ENCODE assay signal across 1 cellular context in the genomic region with DNA sequence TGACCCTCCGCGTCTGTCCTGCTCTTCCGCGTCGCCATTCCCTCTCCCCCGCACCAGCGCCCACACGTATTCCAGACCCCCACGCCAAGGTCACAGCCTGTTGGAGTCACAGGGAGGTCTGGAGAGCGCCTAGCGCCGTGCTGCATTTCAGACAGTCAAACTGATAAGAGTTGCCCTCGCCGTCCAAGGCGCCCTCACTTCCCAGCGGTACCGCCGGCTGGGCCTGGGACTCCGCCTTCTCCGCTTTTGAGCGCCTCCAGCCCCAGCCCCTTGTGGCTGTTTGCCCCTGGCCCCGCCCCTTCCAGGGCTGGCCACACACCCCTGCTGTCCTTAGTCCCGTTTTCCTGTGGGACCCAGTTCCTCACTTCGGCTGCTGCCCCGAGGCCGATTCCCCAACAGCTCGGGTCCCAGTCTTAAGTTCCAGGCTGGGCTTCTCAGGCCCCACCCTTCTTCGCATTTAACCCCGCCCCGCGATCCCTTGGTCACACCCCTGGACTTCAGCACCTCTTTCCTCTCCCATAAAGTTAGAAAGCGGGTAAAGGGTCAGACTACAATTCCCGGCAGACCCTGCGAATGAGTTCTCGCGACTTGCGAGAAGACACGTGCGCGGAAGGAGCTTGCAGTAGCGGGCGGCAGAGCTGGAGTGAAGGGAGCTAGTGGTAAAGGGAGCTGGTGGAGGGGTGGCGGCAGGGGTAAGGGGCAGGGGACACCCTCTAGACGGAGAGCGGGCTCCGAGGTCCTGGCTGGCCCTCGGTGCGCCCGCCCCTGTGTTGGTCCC.
TF ChIP-seq lines count a peak whose summit lies in the region.

GMPPA (plus strand) TSS at position 612 of the 778 bp plus-strand sequence. CDS start 1,085 bp downstream, outside the sequence.

TF ChIP-seq in GM12878, 131 proteins besides CTCF, POLR2A, EP300 and RAD21 (continued from another document):
- TF ChIP-seq, protein P1, sequence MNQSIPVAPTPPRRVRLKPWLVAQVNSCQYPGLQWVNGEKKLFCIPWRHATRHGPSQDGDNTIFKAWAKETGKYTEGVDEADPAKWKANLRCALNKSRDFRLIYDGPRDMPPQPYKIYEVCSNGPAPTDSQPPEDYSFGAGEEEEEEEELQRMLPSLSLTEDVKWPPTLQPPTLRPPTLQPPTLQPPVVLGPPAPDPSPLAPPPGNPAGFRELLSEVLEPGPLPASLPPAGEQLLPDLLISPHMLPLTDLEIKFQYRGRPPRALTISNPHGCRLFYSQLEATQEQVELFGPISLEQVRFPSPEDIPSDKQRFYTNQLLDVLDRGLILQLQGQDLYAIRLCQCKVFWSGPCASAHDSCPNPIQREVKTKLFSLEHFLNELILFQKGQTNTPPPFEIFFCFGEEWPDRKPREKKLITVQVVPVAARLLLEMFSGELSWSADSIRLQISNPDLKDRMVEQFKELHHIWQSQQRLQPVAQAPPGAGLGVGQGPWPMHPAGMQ (IDR thresholded peaks at IDR 0.05; ENCODE audit: borderline replicate concordance) = peak; percentile 83
- peak; percentile 14 for TF ChIP-seq E4F1 (IDR thresholded peaks at IDR 0.05; ENCODE audit: borderline replicate concordance, partially characterized antibody)
- TF ChIP-seq, protein P2, sequence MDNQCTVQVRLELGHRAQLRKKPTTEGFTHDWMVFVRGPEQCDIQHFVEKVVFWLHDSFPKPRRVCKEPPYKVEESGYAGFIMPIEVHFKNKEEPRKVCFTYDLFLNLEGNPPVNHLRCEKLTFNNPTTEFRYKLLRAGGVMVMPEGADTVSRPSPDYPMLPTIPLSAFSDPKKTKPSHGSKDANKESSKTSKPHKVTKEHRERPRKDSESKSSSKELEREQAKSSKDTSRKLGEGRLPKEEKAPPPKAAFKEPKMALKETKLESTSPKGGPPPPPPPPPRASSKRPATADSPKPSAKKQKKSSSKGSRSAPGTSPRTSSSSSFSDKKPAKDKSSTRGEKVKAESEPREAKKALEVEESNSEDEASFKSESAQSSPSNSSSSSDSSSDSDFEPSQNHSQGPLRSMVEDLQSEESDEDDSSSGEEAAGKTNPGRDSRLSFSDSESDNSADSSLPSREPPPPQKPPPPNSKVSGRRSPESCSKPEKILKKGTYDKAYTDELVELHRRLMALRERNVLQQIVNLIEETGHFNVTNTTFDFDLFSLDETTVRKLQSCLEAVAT (IDR thresholded peaks at IDR 0.05) = no peak
- TF ChIP-seq, protein P3, sequence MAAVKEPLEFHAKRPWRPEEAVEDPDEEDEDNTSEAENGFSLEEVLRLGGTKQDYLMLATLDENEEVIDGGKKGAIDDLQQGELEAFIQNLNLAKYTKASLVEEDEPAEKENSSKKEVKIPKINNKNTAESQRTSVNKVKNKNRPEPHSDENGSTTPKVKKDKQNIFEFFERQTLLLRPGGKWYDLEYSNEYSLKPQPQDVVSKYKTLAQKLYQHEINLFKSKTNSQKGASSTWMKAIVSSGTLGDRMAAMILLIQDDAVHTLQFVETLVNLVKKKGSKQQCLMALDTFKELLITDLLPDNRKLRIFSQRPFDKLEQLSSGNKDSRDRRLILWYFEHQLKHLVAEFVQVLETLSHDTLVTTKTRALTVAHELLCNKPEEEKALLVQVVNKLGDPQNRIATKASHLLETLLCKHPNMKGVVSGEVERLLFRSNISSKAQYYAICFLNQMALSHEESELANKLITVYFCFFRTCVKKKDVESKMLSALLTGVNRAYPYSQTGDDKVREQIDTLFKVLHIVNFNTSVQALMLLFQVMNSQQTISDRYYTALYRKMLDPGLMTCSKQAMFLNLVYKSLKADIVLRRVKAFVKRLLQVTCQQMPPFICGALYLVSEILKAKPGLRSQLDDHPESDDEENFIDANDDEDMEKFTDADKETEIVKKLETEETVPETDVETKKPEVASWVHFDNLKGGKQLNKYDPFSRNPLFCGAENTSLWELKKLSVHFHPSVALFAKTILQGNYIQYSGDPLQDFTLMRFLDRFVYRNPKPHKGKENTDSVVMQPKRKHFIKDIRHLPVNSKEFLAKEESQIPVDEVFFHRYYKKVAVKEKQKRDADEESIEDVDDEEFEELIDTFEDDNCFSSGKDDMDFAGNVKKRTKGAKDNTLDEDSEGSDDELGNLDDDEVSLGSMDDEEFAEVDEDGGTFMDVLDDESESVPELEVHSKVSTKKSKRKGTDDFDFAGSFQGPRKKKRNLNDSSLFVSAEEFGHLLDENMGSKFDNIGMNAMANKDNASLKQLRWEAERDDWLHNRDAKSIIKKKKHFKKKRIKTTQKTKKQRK (IDR thresholded peaks at IDR 0.05; ENCODE audit: low read depth, low read length) = no peak
- peak; percentile 52; the same call in 1 of the 3 replicates for TF ChIP-seq POU2F2 (IDR thresholded peaks at IDR 0.05; ENCODE audit: borderline replicate concordance, low read depth, low read length)
- TF ChIP-seq ATF7 (IDR thresholded peaks at IDR 0.05; ENCODE audit: low read depth) = no peak
- TF ChIP-seq REST (IDR thresholded peaks at IDR 0.05; ENCODE audit: low read depth, low read length) = no peak; the same call in 1 of the 2 replicates
- 0 out of 2 replicates have a peak, but pooled peaks have one; percentile 44 for TF ChIP-seq NR2F1 (conservative IDR thresholded peaks at IDR 0.05)
- TF ChIP-seq POLR2AphosphoS5 (IDR thresholded peaks at IDR 0.05; ENCODE audit: low read length) = peak; percentile 87
- TF ChIP-seq TARDBP (IDR thresholded peaks at IDR 0.05; ENCODE audit: borderline replicate concordance) = no peak
- no peak for TF ChIP-seq DPF2 (IDR thresholded peaks at IDR 0.05)
- no peak for TF ChIP-seq ZBED1 (IDR thresholded peaks at IDR 0.05; ENCODE audit: borderline replicate concordance)
- no peak for TF ChIP-seq MYC (IDR thresholded peaks at IDR 0.05; ENCODE audit: insufficient read depth, insufficient read length, insufficient replicate concordance, low read length, severe bottlenecking)
- peak; percentile 47; the same call in 1 of the 2 replicates for TF ChIP-seq IKZF1 (conservative IDR thresholded peaks at IDR 0.05)
